In the genomic region with DNA sequence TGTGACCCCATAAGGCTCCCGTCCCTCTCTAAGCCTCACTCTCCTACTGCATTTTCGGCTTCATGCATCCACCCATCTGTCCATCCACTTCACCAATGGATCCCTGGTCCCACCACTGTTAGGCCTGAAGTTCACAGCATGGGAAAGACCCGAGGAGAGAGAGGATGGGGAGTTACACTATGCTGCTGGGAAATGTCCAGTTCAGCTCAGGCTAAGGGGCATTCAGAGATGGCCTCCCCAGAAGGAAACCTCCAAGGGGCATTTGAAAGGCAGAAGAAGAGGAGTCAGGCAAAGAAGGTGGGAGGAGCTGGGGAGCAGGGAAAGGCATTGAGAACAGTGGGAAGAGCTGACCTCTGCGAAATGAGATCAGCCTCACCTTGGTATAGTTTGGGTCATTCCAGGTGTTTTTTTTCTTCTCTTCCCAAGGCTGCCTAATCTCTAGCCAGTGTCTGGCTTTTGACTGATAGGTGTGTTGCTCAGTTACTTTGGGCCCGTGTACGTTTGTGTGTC, we compare ENCODE assay signal across 1 cellular context.
TF ChIP-seq lines count a peak whose summit lies in the region.

No MANE protein-coding gene starts in this region.

TF ChIP-seq in K562, 482 proteins besides CTCF, POLR2A, EP300 and RAD21 (continued from another document and continues in another):
- TF ChIP-seq, protein P1, sequence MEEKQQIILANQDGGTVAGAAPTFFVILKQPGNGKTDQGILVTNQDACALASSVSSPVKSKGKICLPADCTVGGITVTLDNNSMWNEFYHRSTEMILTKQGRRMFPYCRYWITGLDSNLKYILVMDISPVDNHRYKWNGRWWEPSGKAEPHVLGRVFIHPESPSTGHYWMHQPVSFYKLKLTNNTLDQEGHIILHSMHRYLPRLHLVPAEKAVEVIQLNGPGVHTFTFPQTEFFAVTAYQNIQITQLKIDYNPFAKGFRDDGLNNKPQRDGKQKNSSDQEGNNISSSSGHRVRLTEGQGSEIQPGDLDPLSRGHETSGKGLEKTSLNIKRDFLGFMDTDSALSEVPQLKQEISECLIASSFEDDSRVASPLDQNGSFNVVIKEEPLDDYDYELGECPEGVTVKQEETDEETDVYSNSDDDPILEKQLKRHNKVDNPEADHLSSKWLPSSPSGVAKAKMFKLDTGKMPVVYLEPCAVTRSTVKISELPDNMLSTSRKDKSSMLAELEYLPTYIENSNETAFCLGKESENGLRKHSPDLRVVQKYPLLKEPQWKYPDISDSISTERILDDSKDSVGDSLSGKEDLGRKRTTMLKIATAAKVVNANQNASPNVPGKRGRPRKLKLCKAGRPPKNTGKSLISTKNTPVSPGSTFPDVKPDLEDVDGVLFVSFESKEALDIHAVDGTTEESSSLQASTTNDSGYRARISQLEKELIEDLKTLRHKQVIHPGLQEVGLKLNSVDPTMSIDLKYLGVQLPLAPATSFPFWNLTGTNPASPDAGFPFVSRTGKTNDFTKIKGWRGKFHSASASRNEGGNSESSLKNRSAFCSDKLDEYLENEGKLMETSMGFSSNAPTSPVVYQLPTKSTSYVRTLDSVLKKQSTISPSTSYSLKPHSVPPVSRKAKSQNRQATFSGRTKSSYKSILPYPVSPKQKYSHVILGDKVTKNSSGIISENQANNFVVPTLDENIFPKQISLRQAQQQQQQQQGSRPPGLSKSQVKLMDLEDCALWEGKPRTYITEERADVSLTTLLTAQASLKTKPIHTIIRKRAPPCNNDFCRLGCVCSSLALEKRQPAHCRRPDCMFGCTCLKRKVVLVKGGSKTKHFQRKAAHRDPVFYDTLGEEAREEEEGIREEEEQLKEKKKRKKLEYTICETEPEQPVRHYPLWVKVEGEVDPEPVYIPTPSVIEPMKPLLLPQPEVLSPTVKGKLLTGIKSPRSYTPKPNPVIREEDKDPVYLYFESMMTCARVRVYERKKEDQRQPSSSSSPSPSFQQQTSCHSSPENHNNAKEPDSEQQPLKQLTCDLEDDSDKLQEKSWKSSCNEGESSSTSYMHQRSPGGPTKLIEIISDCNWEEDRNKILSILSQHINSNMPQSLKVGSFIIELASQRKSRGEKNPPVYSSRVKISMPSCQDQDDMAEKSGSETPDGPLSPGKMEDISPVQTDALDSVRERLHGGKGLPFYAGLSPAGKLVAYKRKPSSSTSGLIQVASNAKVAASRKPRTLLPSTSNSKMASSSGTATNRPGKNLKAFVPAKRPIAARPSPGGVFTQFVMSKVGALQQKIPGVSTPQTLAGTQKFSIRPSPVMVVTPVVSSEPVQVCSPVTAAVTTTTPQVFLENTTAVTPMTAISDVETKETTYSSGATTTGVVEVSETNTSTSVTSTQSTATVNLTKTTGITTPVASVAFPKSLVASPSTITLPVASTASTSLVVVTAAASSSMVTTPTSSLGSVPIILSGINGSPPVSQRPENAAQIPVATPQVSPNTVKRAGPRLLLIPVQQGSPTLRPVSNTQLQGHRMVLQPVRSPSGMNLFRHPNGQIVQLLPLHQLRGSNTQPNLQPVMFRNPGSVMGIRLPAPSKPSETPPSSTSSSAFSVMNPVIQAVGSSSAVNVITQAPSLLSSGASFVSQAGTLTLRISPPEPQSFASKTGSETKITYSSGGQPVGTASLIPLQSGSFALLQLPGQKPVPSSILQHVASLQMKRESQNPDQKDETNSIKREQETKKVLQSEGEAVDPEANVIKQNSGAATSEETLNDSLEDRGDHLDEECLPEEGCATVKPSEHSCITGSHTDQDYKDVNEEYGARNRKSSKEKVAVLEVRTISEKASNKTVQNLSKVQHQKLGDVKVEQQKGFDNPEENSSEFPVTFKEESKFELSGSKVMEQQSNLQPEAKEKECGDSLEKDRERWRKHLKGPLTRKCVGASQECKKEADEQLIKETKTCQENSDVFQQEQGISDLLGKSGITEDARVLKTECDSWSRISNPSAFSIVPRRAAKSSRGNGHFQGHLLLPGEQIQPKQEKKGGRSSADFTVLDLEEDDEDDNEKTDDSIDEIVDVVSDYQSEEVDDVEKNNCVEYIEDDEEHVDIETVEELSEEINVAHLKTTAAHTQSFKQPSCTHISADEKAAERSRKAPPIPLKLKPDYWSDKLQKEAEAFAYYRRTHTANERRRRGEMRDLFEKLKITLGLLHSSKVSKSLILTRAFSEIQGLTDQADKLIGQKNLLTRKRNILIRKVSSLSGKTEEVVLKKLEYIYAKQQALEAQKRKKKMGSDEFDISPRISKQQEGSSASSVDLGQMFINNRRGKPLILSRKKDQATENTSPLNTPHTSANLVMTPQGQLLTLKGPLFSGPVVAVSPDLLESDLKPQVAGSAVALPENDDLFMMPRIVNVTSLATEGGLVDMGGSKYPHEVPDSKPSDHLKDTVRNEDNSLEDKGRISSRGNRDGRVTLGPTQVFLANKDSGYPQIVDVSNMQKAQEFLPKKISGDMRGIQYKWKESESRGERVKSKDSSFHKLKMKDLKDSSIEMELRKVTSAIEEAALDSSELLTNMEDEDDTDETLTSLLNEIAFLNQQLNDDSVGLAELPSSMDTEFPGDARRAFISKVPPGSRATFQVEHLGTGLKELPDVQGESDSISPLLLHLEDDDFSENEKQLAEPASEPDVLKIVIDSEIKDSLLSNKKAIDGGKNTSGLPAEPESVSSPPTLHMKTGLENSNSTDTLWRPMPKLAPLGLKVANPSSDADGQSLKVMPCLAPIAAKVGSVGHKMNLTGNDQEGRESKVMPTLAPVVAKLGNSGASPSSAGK (IDR thresholded peaks at IDR 0.05) = no peak
- TF ChIP-seq TBL1XR1 (IDR thresholded peaks at IDR 0.05; ENCODE audit: low read length in 2 of 2) (no peak; a peak in 1 of 4 replicates), C11orf30 (IDR thresholded peaks at IDR 0.05; ENCODE audit: low read depth) (no peak), CCAR2 (IDR thresholded peaks at IDR 0.05; ENCODE audit: low read depth, low read length) (peak; percentile 99), FIP1L1 (IDR thresholded peaks at IDR 0.05; ENCODE audit: low read depth, low read length, poor library complexity, severe bottlenecking) (no peak), MED1 (CRISPR knock-in tag; IDR thresholded peaks at IDR 0.05; ENCODE audit: borderline replicate concordance) (no peak), ZNF76 (CRISPR knock-in tag; IDR thresholded peaks at IDR 0.05; ENCODE audit: borderline replicate concordance) (no peak), HDAC3 (IDR thresholded peaks at IDR 0.05; ENCODE audit: borderline replicate concordance, partially characterized antibody) (no peak), ZNF551 (CRISPR knock-in tag; IDR thresholded peaks at IDR 0.05) (no peak), FUS (optimal IDR thresholded peaks at IDR 0.05; ENCODE audit: low read depth, low read length) (no peak), ETV5 (CRISPR knock-in tag; IDR thresholded peaks at IDR 0.05; ENCODE audit: low read depth) (no peak), ATF1 (CRISPR knock-in tag; IDR thresholded peaks at IDR 0.05) (no peak), ATF1 (tag; IDR thresholded peaks at IDR 0.05) (no peak), SREBF1 (IDR thresholded peaks at IDR 0.05; ENCODE audit: borderline replicate concordance, low read depth, low read length) (no peak), SIX5 (IDR thresholded peaks at IDR 0.05; ENCODE audit: borderline replicate concordance in 1 of 2, insufficient read depth in 1 of 2, low read depth in 1 of 2, low read length in 2 of 2) (no peak), NELFE (IDR thresholded peaks at IDR 0.05; ENCODE audit: insufficient read depth, insufficient read length) (no peak), ZBED1 (IDR thresholded peaks at IDR 0.05) (peak; percentile 98), NCOA6 (IDR thresholded peaks at IDR 0.05) (no peak), ZNF707 (CRISPR knock-in tag; conservative IDR thresholded peaks at IDR 0.05) (no peak), ZNF696 (CRISPR knock-in tag; conservative IDR thresholded peaks at IDR 0.05) (no peak), RBM25 (IDR thresholded peaks at IDR 0.05; ENCODE audit: low read depth, low read length, severe bottlenecking) (no peak), FOXK2 (conservative IDR thresholded peaks at IDR 0.05 in 1 of 2, IDR thresholded peaks at IDR 0.05 in 1 of 2; ENCODE audit: low read depth in 2 of 2) (no peak), NCOA2 (IDR thresholded peaks at IDR 0.05; ENCODE audit: partially characterized antibody in 2 of 2) (no peak), FOXK1 (CRISPR knock-in tag; IDR thresholded peaks at IDR 0.05; ENCODE audit: borderline replicate concordance) (no peak), ZC3H8 (IDR thresholded peaks at IDR 0.05) (peak; percentile 96), TAF9B (IDR thresholded peaks at IDR 0.05; ENCODE audit: partially characterized antibody) (no peak), ZSCAN29 (IDR thresholded peaks at IDR 0.05) (no peak), EP400 (IDR thresholded peaks at IDR 0.05) (no peak), ARHGAP35 (IDR thresholded peaks at IDR 0.05; ENCODE audit: partially characterized antibody) (peak; percentile 73)
- TF ChIP-seq, protein P2, sequence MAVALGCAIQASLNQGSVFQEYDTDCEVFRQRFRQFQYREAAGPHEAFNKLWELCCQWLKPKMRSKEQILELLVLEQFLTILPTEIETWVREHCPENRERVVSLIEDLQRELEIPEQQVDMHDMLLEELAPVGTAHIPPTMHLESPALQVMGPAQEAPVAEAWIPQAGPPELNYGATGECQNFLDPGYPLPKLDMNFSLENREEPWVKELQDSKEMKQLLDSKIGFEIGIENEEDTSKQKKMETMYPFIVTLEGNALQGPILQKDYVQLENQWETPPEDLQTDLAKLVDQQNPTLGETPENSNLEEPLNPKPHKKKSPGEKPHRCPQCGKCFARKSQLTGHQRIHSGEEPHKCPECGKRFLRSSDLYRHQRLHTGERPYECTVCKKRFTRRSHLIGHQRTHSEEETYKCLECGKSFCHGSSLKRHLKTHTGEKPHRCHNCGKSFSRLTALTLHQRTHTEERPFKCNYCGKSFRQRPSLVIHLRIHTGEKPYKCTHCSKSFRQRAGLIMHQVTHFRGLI (CRISPR knock-in tag; IDR thresholded peaks at IDR 0.05) = no peak
- TF ChIP-seq, protein P3, sequence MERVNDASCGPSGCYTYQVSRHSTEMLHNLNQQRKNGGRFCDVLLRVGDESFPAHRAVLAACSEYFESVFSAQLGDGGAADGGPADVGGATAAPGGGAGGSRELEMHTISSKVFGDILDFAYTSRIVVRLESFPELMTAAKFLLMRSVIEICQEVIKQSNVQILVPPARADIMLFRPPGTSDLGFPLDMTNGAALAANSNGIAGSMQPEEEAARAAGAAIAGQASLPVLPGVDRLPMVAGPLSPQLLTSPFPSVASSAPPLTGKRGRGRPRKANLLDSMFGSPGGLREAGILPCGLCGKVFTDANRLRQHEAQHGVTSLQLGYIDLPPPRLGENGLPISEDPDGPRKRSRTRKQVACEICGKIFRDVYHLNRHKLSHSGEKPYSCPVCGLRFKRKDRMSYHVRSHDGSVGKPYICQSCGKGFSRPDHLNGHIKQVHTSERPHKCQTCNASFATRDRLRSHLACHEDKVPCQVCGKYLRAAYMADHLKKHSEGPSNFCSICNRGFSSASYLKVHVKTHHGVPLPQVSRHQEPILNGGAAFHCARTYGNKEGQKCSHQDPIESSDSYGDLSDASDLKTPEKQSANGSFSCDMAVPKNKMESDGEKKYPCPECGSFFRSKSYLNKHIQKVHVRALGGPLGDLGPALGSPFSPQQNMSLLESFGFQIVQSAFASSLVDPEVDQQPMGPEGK (CRISPR knock-in tag; IDR thresholded peaks at IDR 0.05; ENCODE audit: borderline replicate concordance) = no peak
- TF ChIP-seq, protein P4, sequence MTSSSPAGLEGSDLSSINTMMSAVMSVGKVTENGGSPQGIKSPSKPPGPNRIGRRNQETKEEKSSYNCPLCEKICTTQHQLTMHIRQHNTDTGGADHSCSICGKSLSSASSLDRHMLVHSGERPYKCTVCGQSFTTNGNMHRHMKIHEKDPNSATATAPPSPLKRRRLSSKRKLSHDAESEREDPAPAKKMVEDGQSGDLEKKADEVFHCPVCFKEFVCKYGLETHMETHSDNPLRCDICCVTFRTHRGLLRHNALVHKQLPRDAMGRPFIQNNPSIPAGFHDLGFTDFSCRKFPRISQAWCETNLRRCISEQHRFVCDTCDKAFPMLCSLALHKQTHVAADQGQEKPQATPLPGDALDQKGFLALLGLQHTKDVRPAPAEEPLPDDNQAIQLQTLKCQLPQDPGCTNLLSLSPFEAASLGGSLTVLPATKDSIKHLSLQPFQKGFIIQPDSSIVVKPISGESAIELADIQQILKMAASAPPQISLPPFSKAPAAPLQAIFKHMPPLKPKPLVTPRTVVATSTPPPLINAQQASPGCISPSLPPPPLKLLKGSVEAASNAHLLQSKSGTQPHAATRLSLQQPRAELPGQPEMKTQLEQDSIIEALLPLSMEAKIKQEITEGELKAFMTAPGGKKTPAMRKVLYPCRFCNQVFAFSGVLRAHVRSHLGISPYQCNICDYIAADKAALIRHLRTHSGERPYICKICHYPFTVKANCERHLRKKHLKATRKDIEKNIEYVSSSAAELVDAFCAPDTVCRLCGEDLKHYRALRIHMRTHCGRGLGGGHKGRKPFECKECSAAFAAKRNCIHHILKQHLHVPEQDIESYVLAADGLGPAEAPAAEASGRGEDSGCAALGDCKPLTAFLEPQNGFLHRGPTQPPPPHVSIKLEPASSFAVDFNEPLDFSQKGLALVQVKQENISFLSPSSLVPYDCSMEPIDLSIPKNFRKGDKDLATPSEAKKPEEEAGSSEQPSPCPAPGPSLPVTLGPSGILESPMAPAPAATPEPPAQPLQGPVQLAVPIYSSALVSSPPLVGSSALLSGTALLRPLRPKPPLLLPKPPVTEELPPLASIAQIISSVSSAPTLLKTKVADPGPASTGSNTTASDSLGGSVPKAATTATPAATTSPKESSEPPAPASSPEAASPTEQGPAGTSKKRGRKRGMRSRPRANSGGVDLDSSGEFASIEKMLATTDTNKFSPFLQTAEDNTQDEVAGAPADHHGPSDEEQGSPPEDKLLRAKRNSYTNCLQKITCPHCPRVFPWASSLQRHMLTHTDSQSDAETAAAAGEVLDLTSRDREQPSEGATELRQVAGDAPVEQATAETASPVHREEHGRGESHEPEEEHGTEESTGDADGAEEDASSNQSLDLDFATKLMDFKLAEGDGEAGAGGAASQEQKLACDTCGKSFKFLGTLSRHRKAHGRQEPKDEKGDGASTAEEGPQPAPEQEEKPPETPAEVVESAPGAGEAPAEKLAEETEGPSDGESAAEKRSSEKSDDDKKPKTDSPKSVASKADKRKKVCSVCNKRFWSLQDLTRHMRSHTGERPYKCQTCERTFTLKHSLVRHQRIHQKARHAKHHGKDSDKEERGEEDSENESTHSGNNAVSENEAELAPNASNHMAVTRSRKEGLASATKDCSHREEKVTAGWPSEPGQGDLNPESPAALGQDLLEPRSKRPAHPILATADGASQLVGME (CRISPR knock-in tag; IDR thresholded peaks at IDR 0.05) = no peak
- TF ChIP-seq, protein P5, sequence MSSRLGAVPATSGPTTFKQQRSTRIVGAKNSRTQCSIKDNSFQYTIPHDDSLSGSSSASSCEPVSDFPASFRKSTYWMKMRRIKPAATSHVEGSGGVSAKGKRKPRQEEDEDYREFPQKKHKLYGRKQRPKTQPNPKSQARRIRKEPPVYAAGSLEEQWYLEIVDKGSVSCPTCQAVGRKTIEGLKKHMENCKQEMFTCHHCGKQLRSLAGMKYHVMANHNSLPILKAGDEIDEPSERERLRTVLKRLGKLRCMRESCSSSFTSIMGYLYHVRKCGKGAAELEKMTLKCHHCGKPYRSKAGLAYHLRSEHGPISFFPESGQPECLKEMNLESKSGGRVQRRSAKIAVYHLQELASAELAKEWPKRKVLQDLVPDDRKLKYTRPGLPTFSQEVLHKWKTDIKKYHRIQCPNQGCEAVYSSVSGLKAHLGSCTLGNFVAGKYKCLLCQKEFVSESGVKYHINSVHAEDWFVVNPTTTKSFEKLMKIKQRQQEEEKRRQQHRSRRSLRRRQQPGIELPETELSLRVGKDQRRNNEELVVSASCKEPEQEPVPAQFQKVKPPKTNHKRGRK (tag; IDR thresholded peaks at IDR 0.05) = no peak
